18 cellular contexts compared by ENCODE assay signal in the genomic region with DNA sequence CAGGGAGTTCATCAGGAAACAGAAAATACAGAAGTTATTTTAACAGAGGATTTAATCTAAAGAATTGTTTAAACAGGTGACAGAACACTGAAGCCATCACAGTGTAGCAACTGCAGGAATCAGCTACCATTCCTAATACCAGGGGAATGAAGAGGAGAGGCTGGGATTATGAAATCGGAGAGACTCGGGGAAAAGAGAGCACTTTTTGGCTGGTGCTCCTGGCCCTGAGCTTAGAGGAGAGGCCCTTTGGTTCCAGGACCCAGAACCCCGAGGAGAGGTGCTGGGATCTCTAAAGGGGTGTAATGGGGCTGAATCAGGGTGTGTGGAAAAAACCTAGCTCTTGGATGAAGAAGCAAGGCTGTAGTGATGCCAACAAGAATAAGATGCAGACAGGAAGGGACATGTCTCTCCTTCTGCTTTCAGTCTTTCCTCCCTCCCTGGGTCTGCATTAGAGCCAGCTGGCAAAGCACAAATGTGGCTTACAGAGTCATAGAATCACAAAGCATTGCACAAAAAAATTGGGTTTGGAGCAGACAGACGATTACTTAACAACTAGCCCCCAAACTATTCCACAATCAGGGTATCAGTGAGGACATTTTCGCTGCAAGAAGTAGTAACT. TPM values are rescaled to one million over a fixed set of nuclear protein-coding genes. Genes with fewer than 3 reads are reported as not detected.
A peak's percentile ranks its signal among the peaks of the same experiment; 100 is the strongest.
DNase-seq lines count a peak whose midpoint lies in the region; ATAC-seq, FAIRE-seq and TF ChIP-seq lines count a peak whose summit lies in the region.
"Had no signal": no experiment of that assay in that cellular context is flagged by ENCODE, and none has a peak within 500 bp of the region (broad histone marks: within the 10 kb centered on the region; RNA-seq: fewer than 3 reads in every experiment).

No MANE protein-coding gene starts in this region.

- no peak for TF ChIP-seq CTCF in astrocyte (IDR thresholded peaks at IDR 0.05; ENCODE audit: insufficient read depth, low read depth, low read length)

- no peaks in the 10 kb centered on the region for H3K4me1 Mint-ChIP-seq in astrocyte (ENCODE audit: low read depth, unreplicated experiment)

- no peaks in the 10 kb centered on the region for H3K9me3 ChIP-seq in astrocyte (ENCODE audit: insufficient read depth, low read depth, low read length)
- no peaks in the 10 kb centered on the region for H3K9me3 ChIP-seq in thymus (ENCODE audit: control insufficient read depth)
- H3K9me3 ChIP-seq: Peyer's patch had no signal

- no peaks in the 10 kb centered on the region for H4K20me1 ChIP-seq in astrocyte (ENCODE audit: insufficient read depth, low read length)

- no peak overlapping the region for H2AFZ ChIP-seq in astrocyte (ENCODE audit: low read depth, low read length)

- H3K27ac ChIP-seq in astrocyte (ENCODE audit: low read depth, low read length) (no peak overlapping the region), thymus (ENCODE audit: low read depth) (peak overlapping the region; percentile 9)
- H3K27ac ChIP-seq: C4-2B, Peyer's patch had no signal

- no peak overlapping the region for H3K4me3 Mint-ChIP-seq in astrocyte (ENCODE audit: unreplicated experiment)
- H3K4me3 Mint-ChIP-seq: memory B cell, nephron progenitor cell, WTC11 had no signal

- H3K36me3 Mint-ChIP-seq in astrocyte (ENCODE audit: low read depth, unreplicated experiment): no peaks in the 10 kb centered on the region
- H3K36me3 Mint-ChIP-seq: memory B cell, WTC11 had no signal

- H3K79me2 ChIP-seq in astrocyte (ENCODE audit: insufficient read depth, low read length): no peaks in the 10 kb centered on the region

- H3K9me3 Mint-ChIP-seq in astrocyte (ENCODE audit: unreplicated experiment): peaks cover 3% of the 10 kb centered on the region
- H3K9me3 Mint-ChIP-seq: memory B cell, nephron progenitor cell, WTC11 had no signal

- DNase-seq in astrocyte (ENCODE audit: low read depth) (peak; percentile 40), left lobe of liver (ENCODE audit: low spot score) (peak; percentile 62), NCI-H82 treated with DMSO at 0.1 percent for 48 hours (lab: John Stamatoyannopoulos, UW; ENCODE audit: unreplicated experiment) (no peak), SIG-M5 treated with dmso at 0.1 percent for 504 hours (lab: John Stamatoyannopoulos, UW; ENCODE audit: unreplicated experiment) (no peak), KG1 (lab: John Stamatoyannopoulos, UW) (no peak)
- DNase-seq: foreskin fibroblast; NCI-H2029 treated with DMSO at 0.1 percent for 48 hours; NCI-H526 treated with DMSO at 0.1 percent for 48 hours; nephron progenitor cell; Peyer's patch; stimulated activated CD4-positive, alpha-beta T cell treated with anti-CD3 and anti-CD28 coated beads, Interleukin-2, amount 100 ng/mL, for 24 hours had no signal

- peaks cover 7% of the 10 kb centered on the region for H3K27me3 Mint-ChIP-seq in astrocyte (ENCODE audit: low read depth, unreplicated experiment)

- no peak overlapping the region for H3K9ac ChIP-seq in astrocyte (ENCODE audit: low read length)

- H3K36me3 ChIP-seq in astrocyte (ENCODE audit: insufficient read depth, low read length): no peaks in the 10 kb centered on the region
- no peaks in the 10 kb centered on the region for H3K36me3 ChIP-seq in thymus (ENCODE audit: control insufficient read depth, insufficient read depth)
- H3K36me3 ChIP-seq: Peyer's patch had no signal

- WGBS in thymus: 72% methylated on average over 5 of the region's 5 CpGs

- H3K27ac Mint-ChIP-seq in astrocyte (ENCODE audit: unreplicated experiment): no peak overlapping the region
- H3K27ac Mint-ChIP-seq: memory B cell, nephron progenitor cell, WTC11 had no signal

- H3K4me1 ChIP-seq in astrocyte (ENCODE audit: insufficient read depth, low read length) (no peaks in the 10 kb centered on the region), thymus (ENCODE audit: control insufficient read depth, insufficient read depth, low read length) (peaks cover 10% of the 10 kb centered on the region)
- H3K4me1 ChIP-seq: Peyer's patch had no signal

- H3K4me2 ChIP-seq in astrocyte (ENCODE audit: low read length): no peak overlapping the region

- H3K4me3 ChIP-seq in astrocyte (ENCODE audit: insufficient read depth, low read depth, low read length): no peak overlapping the region
- H3K4me3 ChIP-seq in thymus (ENCODE audit: low read length): no peak overlapping the region
- H3K4me3 ChIP-seq: Peyer's patch had no signal

- ATAC-seq in esophagus mucosa: peak; percentile 75
- peak; percentile 73 for ATAC-seq in left lobe of liver
- ATAC-seq: WTC11 had no signal

- FAIRE-seq in astrocyte (lab: Jason Lieb, UNC): no peak
- FAIRE-seq: H54, HTR-8/SVneo had no signal

- H3K27me3 ChIP-seq in astrocyte (ENCODE audit: insufficient read depth, low read length) (peaks cover 6% of the 10 kb centered on the region), thymus (ENCODE audit: control insufficient read depth, insufficient read depth) (peaks cover 3% of the 10 kb centered on the region)
- H3K27me3 ChIP-seq: Peyer's patch had no signal

RNA-seq across cellular contexts. Expression of gene SFXN1, which starts 11.6 kb away (rescaled TPM):
- total RNA-seq in astrocyte (84.1 and 89.4 TPM in 2 replicates), esophagus mucosa (35.8 TPM), left lobe of liver (81.0 TPM)
- 22.3 TPM for polyA plus RNA-seq in thymus

RNA-seq across cellular contexts. Expression of gene DRD1, which starts 22.8 kb away (rescaled TPM):
- total RNA-seq in astrocyte (0.14 and 0.23 TPM in 2 replicates), esophagus mucosa (not detected), left lobe of liver (0.13 TPM)
- polyA plus RNA-seq in thymus: 0.41 TPM

Comparison
In these comparisons a context has a peak if more than half of its experiments do, and no peak if none do; other contexts are left out.
1. DNase-seq: peak in astrocyte (single experiment) and left lobe of liver (single experiment); none in NCI-H82 treated with DMSO at 0.1 percent for 48 hours (single experiment), SIG-M5 treated with dmso at 0.1 percent for 504 hours (single experiment) and KG1 (single experiment).